In the genomic region with DNA sequence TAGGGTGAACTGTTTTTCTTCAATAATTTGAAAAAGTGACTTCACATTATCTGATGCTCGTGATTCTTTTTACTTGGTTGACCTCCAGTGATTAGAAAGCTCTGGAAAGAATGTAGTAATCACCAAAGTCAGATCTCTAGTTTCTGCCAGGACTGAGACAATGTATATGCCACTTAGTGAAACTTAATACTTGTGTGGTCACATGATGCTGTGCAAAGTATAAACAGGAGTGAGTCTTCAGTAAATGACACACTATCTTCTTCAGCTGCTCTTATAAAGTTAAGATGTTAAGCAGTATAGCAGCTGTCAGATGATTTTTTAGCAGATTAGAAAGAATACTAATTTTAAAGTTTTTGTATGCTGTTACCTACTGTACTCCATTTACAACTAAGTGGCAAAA, we compare ENCODE assay signal across 18 cellular contexts. TPM values are rescaled to one million over a fixed set of nuclear protein-coding genes. Genes with fewer than 3 reads are reported as not detected.
DNase-seq lines count a peak whose midpoint lies in the region; ATAC-seq and TF ChIP-seq lines count a peak whose summit lies in the region.
"Had no signal": no experiment of that assay in that cellular context is flagged by ENCODE, and none has a peak within 500 bp of the region (broad histone marks: within the 10 kb centered on the region; RNA-seq: fewer than 3 reads in every experiment).

No MANE protein-coding gene starts in this region.

- H3K4ac ChIP-seq in IMR-90 (ENCODE audit: low read depth, low read length): peak overlapping the region; percentile 15; the same call in 1 of the 2 replicates

- H3K56ac ChIP-seq in IMR-90 (ENCODE audit: extremely low read depth, insufficient read depth, low read length): no peak overlapping the region

- H3K4me3 ChIP-seq in AG04450 (ENCODE audit: low read depth, low read length) (no peak overlapping the region), IMR-90 (ENCODE audit: insufficient read depth, low read depth, low read length) (no peak overlapping the region), foreskin fibroblast (ENCODE audit: low read depth in 1 of 2, low read length in 2 of 2) (no peak overlapping the region)

- no CpG with 5 or more reads among the region's 1 CpG for WGBS in IMR-90 (ENCODE audit: extremely low coverage in 2 of 2, insufficient read length in 1 of 2), 2 experiments

- H3K14ac ChIP-seq in IMR-90 (replicated peaks; ENCODE audit: low read depth, low read length): no peak overlapping the region

- TF ChIP-seq RAD21 in IMR-90 (IDR thresholded peaks at IDR 0.05; ENCODE audit: low read length): no peak

- ATAC-seq in IMR-90 (ENCODE audit: low read depth): peak; percentile 68
- peak; percentile 93 for ATAC-seq in SK-N-SH treated with all-trans-retinoic acid at 6 μM for 48 hours
- no peak for ATAC-seq in HG02610 (IDR thresholded peaks at IDR 0.05; ENCODE audit: unreplicated experiment)

- H3K79me1 ChIP-seq in IMR-90 (ENCODE audit: low read depth in 1 of 2, low read length in 2 of 2): no peaks in the 10 kb centered on the region

- H3K4me2 ChIP-seq in IMR-90 (ENCODE audit: low read depth, low read length): 0 out of 2 replicates have a peak overlapping the region, but pooled peaks have one; percentile 17

- no peak overlapping the region for H2AK5ac ChIP-seq in IMR-90 (ENCODE audit: low read depth, low read length)

- in situ Hi-C loops in IMR-90 (cut with MboI; ENCODE audit: low sequenced_read_pairs): no loop called here

- H3K18ac ChIP-seq in IMR-90 (ENCODE audit: low read depth, low read length): peak overlapping the region; percentile 47; the same call in 1 of the 2 replicates

- BruUV-seq in IMR-90 (replicated peaks; lab: Mats Ljungman, UMichigan): no TSS peak

- H4K8ac ChIP-seq in IMR-90 (ENCODE audit: low read depth in 2 of 2, low read length in 2 of 2): 0 out of 4 replicates have a peak overlapping the region, but pooled peaks of 1 of the 2 experiments have one; percentile 12

- intact Hi-C loops in IMR-90 (cut with micrococcal nuclease): loop anchor here (2.0 kb wide), 1 partner anchor 130 kb away; no protein-coding TSS in a partner anchor

- H3K27ac ChIP-seq in AG04450 (ENCODE audit: low read depth, low read length): no peak overlapping the region
- peak overlapping the region; percentile 52; the same call in 1 of the 2 replicates for H3K27ac ChIP-seq in IMR-90 (ENCODE audit: insufficient read depth, low read length)

- peaks cover 6% of the 10 kb centered on the region for H3K4me1 ChIP-seq in IMR-90 (ENCODE audit: control insufficient read depth, insufficient read depth, low read length)

- peaks cover 2% of the 10 kb centered on the region; the same call in 1 of the 2 replicates for H3K9me1 ChIP-seq in IMR-90 (ENCODE audit: insufficient read depth, low read length)

- TF ChIP-seq CTCF in AG04450 (IDR thresholded peaks at IDR 0.05; ENCODE audit: low read depth, low read length) (no peak), IMR-90 (conservative IDR thresholded peaks at IDR 0.05; ENCODE audit: low read depth, low read length) (no peak), foreskin fibroblast (IDR thresholded peaks at IDR 0.05; ENCODE audit: low read depth, low read length) (no peak)

- no peaks in the 10 kb centered on the region for H4K20me1 ChIP-seq in IMR-90 (ENCODE audit: insufficient read depth, low read length)

- no peak overlapping the region for H2BK15ac ChIP-seq in IMR-90 (ENCODE audit: low read depth, low read length)

- H2AFZ ChIP-seq in IMR-90 (replicated peaks; ENCODE audit: low read length, poor library complexity): no peak overlapping the region

- H3K27me3 ChIP-seq in AG04450 (ENCODE audit: control insufficient read depth, insufficient read depth, low read length) (no peaks in the 10 kb centered on the region), IMR-90 (ENCODE audit: control insufficient read depth, insufficient read depth, low read length) (no peaks in the 10 kb centered on the region)

- H3K23ac ChIP-seq in IMR-90 (ENCODE audit: low read depth, low read length): peak overlapping the region; percentile 40; the same call in 1 of the 2 replicates

- H3K9me3 ChIP-seq in AG04450 (ENCODE audit: control insufficient read depth, insufficient read depth, low read length): no peaks in the 10 kb centered on the region; the same call in 1 of the 2 replicates
- no peaks in the 10 kb centered on the region for H3K9me3 ChIP-seq in IMR-90 (ENCODE audit: control insufficient read depth, insufficient read depth, low read length)

- H3K9ac ChIP-seq in IMR-90 (ENCODE audit: low read depth, low read length): no peak overlapping the region; the same call in 1 of the 2 replicates

- CTCF ChIA-PET in AG04450 (lab: Charles Lee) (interaction anchor here (1.8 kb wide), 1 partner anchor 273 kb away, joined by 5 read pairs; no protein-coding TSS in a partner anchor), IMR-90 (lab: Yijun Ruan, JAX) (interaction anchor here (1.0 to 1.8 kb wide), 2 partner anchors 37 to 58 kb away, joined by 4 to 6 read pairs; no protein-coding TSS in a partner anchor)

- POLR2A ChIA-PET in AG04450 (lab: Yijun Ruan, JAX) (interaction anchor here (0.9 to 1.5 kb wide), 6 partner anchors 15 to 132 kb away, joined by 3 to 4 read pairs (median 4); partner anchors contain the start of gene VCAM1), IMR-90 (lab: Charles Lee; ENCODE audit: unreplicated experiment) (no interaction called here)

- DNase-seq in AG04450 (ENCODE audit: low read depth, low spot score) (peak; percentile 18), IMR-90 (peak; percentile 83), foreskin fibroblast (peak; percentile 33 to 44), COLO668 (lab: John Stamatoyannopoulos, UW; ENCODE audit: unreplicated experiment) (no peak), retina (no peak)
- no peak for DNase-seq in activated effector memory CD4-positive, alpha-beta T cell treated with anti-CD3 and anti-CD28 coated beads, Interleukin-2, amount 50 U/mL, for 16 hours
- DNase-seq: activated CD4-positive, alpha-beta T cell treated with anti-CD3 and anti-CD28 coated beads for 4 hours; activated gamma-delta T cell; AML-193; cerebellar nuclear complex; GDM1; kidney glomerular epithelial cell; naive B cell; NCI-H1092; NK-92 treated with Interleukin-12 subunit alpha and Interleukin-12 subunit beta, amount 100 ng/mL, for 24 hours; stimulated activated CD8-positive, alpha-beta memory T cell treated with anti-CD3 and anti-CD28 coated beads, Interleukin-4, amount 100 ng/mL, for 48 hours had no signal

- no peak overlapping the region for H2AK9ac ChIP-seq in IMR-90 (replicated peaks; ENCODE audit: low read depth, low read length, poor library complexity)

- no peak for TF ChIP-seq POLR2A in IMR-90 (IDR thresholded peaks at IDR 0.05; ENCODE audit: low read depth, low read length)

- 0 out of 2 replicates have a peak overlapping the region, but pooled peaks have one; percentile 11 for H2BK120ac ChIP-seq in IMR-90 (ENCODE audit: low read depth, low read length)

- H4K91ac ChIP-seq in IMR-90 (ENCODE audit: insufficient read depth, low read depth, low read length): no peak overlapping the region; the same call in 1 of the 2 replicates

- peak overlapping the region; percentile 36 for H2BK5ac ChIP-seq in IMR-90 (ENCODE audit: low read depth, low read length, poor library complexity, severe bottlenecking)

- dilution Hi-C loops in IMR-90 (cut with HindIII; ENCODE audit: low sequenced_read_pairs, unreplicated experiment): no loop called here

- peaks cover 12% of the 10 kb centered on the region for H3K36me3 ChIP-seq in IMR-90 (ENCODE audit: control insufficient read depth, insufficient read depth, low read length)

- H2BK20ac ChIP-seq in IMR-90 (ENCODE audit: low read depth, low read length): no peak overlapping the region

- peak overlapping the region; percentile 10; the same call in 1 of the 2 replicates for H4K5ac ChIP-seq in IMR-90 (ENCODE audit: low read depth, low read length)

TF ChIP-seq in IMR-90, 13 proteins besides CTCF, POLR2A, EP300 and RAD21:
- TF ChIP-seq RCOR1 (IDR thresholded peaks at IDR 0.05; ENCODE audit: insufficient replicate concordance, low read length) (no peak), CHD1 (IDR thresholded peaks at IDR 0.05; ENCODE audit: low read depth, low read length) (no peak), NFE2L2 (IDR thresholded peaks at IDR 0.05; ENCODE audit: low read depth, low read length) (no peak), RFX5 (IDR thresholded peaks at IDR 0.05; ENCODE audit: low read depth, low read length) (no peak), BHLHE40 (IDR thresholded peaks at IDR 0.05; ENCODE audit: low read depth, low read length) (no peak), FOS (IDR thresholded peaks at IDR 0.05; ENCODE audit: low read depth, low read length) (no peak)
- TF ChIP-seq, protein P1, sequence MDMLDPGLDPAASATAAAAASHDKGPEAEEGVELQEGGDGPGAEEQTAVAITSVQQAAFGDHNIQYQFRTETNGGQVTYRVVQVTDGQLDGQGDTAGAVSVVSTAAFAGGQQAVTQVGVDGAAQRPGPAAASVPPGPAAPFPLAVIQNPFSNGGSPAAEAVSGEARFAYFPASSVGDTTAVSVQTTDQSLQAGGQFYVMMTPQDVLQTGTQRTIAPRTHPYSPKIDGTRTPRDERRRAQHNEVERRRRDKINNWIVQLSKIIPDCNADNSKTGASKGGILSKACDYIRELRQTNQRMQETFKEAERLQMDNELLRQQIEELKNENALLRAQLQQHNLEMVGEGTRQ (IDR thresholded peaks at IDR 0.05; ENCODE audit: low read depth, low read length): peak; percentile 93
TF ChIP-seq in IMR-90: peak in this region for 1.

TF ChIP-seq in SK-N-SH treated with all-trans-retinoic acid at 6 μM for 48 hours, 23 proteins besides CTCF, POLR2A, EP300 and RAD21:
- TF ChIP-seq ISL1 (CRISPR knock-in tag; IDR thresholded peaks at IDR 0.05): peak; percentile 38
- TF ChIP-seq, protein P2, sequence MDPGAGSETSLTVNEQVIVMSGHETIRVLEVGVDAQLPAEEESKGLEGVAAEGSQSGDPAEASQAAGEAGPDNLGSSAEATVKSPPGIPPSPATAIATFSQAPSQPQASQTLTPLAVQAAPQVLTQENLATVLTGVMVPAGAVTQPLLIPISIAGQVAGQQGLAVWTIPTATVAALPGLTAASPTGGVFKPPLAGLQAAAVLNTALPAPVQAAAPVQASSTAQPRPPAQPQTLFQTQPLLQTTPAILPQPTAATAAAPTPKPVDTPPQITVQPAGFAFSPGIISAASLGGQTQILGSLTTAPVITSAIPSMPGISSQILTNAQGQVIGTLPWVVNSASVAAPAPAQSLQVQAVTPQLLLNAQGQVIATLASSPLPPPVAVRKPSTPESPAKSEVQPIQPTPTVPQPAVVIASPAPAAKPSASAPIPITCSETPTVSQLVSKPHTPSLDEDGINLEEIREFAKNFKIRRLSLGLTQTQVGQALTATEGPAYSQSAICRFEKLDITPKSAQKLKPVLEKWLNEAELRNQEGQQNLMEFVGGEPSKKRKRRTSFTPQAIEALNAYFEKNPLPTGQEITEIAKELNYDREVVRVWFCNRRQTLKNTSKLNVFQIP (CRISPR knock-in tag; IDR thresholded peaks at IDR 0.05; ENCODE audit: borderline replicate concordance, low read depth): no peak

RNA-seq across cellular contexts. Expression of gene VCAM1, which starts 17.2 kb away (rescaled TPM):
- polyA plus RNA-seq in AG04450 (2011; rRNA removed) (40.3 and 41.0 TPM in 2 replicates), IMR-90 (2012; rRNA removed) (5.7 and 10.1 TPM in 2 replicates)
- polyA minus RNA-seq in AG04450 (2011; rRNA and poly(A)+ RNA removed): 24.0 and 30.5 TPM in 2 replicates
- 19.7 and 21.1 TPM in 2 replicates for total RNA-seq in IMR-90 (2012; rRNA removed)
- polyA plus RNA-seq in IMR-90 (2012; cell fraction: cytosol; rRNA removed): 1.8 and 2.7 TPM in 2 replicates
- 0.70 and 8.8 TPM in 2 replicates for polyA plus RNA-seq in IMR-90 (2012; cell fraction: nucleus; rRNA removed; ENCODE audit: low replicate concordance)

Comparison
In these comparisons a context has a peak if more than half of its experiments do, and no peak if none do; other contexts are left out.
1. DNase-seq: peak in AG04450 (single experiment), IMR-90 (single experiment) and foreskin fibroblast (2 of 2); none in COLO668 (single experiment), activated effector memory CD4-positive, alpha-beta T cell treated with anti-CD3 and anti-CD28 coated beads, Interleukin-2, amount 50 U/mL, for 16 hours (single experiment) and retina (single experiment).